ENCODE assay signal across 16 cellular contexts in the genomic region with DNA sequence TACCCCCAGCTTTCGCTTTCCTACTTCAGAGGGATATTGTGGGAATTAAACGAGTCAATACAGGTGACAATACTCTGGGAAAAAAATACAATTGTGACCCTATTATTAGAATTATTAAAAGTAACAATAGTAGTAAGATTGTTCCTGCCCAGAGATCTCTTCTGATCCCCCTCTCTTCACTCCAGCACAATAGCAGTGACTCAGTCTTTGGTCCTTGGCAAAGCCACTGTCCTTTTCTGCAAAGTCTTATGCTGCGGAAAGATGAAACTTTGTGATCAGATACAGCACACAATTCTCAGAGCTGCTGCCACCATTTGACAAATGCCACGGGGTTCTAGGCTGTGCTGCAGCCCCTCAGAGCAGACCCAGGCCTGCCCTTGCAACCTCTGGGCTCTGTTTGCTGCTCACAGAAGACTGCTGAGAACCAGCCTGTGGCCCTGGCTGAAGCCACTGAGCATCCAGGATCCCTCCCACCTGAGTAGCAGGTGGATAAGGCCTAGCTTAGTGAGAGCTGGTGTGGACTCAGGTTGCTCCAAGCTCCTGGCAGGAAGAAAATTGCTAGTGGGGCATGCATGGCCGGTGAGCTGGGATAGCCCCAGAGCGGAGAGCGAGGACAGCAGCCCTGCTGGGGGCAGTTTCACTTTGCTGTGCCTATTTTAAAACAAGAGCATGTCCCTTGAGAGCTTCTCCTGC.
DNase-seq lines count a peak whose midpoint lies in the region; ATAC-seq and TF ChIP-seq lines count a peak whose summit lies in the region.
"Had no signal": no experiment of that assay in that cellular context is flagged by ENCODE, and none has a peak within 500 bp of the region (broad histone marks: within the 10 kb centered on the region; RNA-seq: fewer than 3 reads in every experiment).

No MANE protein-coding gene starts in this region.

- H3K9me3 Mint-ChIP-seq in natural killer cell = no peaks in the 10 kb centered on the region
- H3K9me3 Mint-ChIP-seq: stimulated activated effector memory CD8-positive, alpha-beta T cell treated with anti-CD3 and anti-CD28 coated beads, Interleukin-12 subunit alpha, Interleukin-12 subunit beta, amount 100 ng/mL, for 72 hours had no signal

- no peak overlapping the region for H4K8ac ChIP-seq in IMR-90 (ENCODE audit: low read depth in 2 of 2, low read length in 2 of 2)

- H2BK20ac ChIP-seq in IMR-90 (ENCODE audit: low read depth, low read length) = no peak overlapping the region

- 0 out of 2 replicates have a peak overlapping the region, but pooled peaks have one; percentile 0 for H4K91ac ChIP-seq in IMR-90 (ENCODE audit: insufficient read depth, low read depth, low read length)

- H4K20me1 ChIP-seq in IMR-90 (ENCODE audit: insufficient read depth, low read length) = no peaks in the 10 kb centered on the region

- H3K4me3 ChIP-seq in IMR-90 (ENCODE audit: insufficient read depth, low read depth, low read length) = no peak overlapping the region
- H3K4me3 ChIP-seq in lung = no peak overlapping the region
- no peak overlapping the region for H3K4me3 ChIP-seq in spleen

- no peaks in the 10 kb centered on the region for H3K36me3 Mint-ChIP-seq in natural killer cell
- H3K36me3 Mint-ChIP-seq: stimulated activated effector memory CD8-positive, alpha-beta T cell treated with anti-CD3 and anti-CD28 coated beads, Interleukin-12 subunit alpha, Interleukin-12 subunit beta, amount 100 ng/mL, for 72 hours had no signal

- TF ChIP-seq CTCF in IMR-90 (conservative IDR thresholded peaks at IDR 0.05; ENCODE audit: low read depth, low read length) (no peak), lung (IDR thresholded peaks at IDR 0.05; ENCODE audit: control extremely low read depth, extremely low read depth) (no peak), spleen (IDR thresholded peaks at IDR 0.05 in 8 of 11, conservative IDR thresholded peaks at IDR 0.05 in 3 of 11) (no peak), GM20000 (IDR thresholded peaks at IDR 0.05; ENCODE audit: extremely low read depth, missing control alignments) (no peak), natural killer cell (IDR thresholded peaks at IDR 0.05) (no peak)

- H4K5ac ChIP-seq in IMR-90 (ENCODE audit: low read depth, low read length) = no peak overlapping the region

- H2BK15ac ChIP-seq in IMR-90 (ENCODE audit: low read depth, low read length) = 0 out of 3 replicates have a peak overlapping the region, but pooled peaks have one; percentile 21

- no peak overlapping the region for H3K23ac ChIP-seq in IMR-90 (ENCODE audit: low read depth, low read length)

- in situ Hi-C loops in IMR-90 (cut with MboI; ENCODE audit: low sequenced_read_pairs) = no loop called here

- no peak overlapping the region for H3K56ac ChIP-seq in IMR-90 (ENCODE audit: extremely low read depth, insufficient read depth, low read length)

- no peak overlapping the region for H3K4me2 ChIP-seq in IMR-90 (ENCODE audit: low read depth, low read length)

- ATAC-seq in IMR-90 (ENCODE audit: low read depth) = no peak
- ATAC-seq in lung (ENCODE audit: insufficient read depth, low FRiP score) = no peak
- ATAC-seq in HG03342 (IDR thresholded peaks at IDR 0.05; ENCODE audit: unreplicated experiment) = no peak
- no peak for ATAC-seq in natural killer cell
- ATAC-seq: stimulated activated effector memory CD8-positive, alpha-beta T cell treated with anti-CD3 and anti-CD28 coated beads, Interleukin-12 subunit alpha, Interleukin-12 subunit beta, amount 100 ng/mL, for 72 hours had no signal

- peaks cover 16% of the 10 kb centered on the region for H3K9me1 ChIP-seq in IMR-90 (ENCODE audit: insufficient read depth, low read length)

- H3K27me3 ChIP-seq in IMR-90 (ENCODE audit: control insufficient read depth, insufficient read depth, low read length) (no peaks in the 10 kb centered on the region), lung (ENCODE audit: control insufficient read depth, insufficient read depth) (no peaks in the 10 kb centered on the region), spleen (replicated peaks in 1 of 7) (no peaks in the 10 kb centered on the region)

- peak overlapping the region; percentile 25; the same call in 1 of the 2 replicates for H2BK120ac ChIP-seq in IMR-90 (ENCODE audit: low read depth, low read length)

- H3K9me3 ChIP-seq in IMR-90 (ENCODE audit: control insufficient read depth, insufficient read depth, low read length) (no peaks in the 10 kb centered on the region), lung (ENCODE audit: control insufficient read depth in 2 of 2, insufficient read depth in 1 of 2, low read length in 1 of 2) (no peaks in the 10 kb centered on the region), spleen (no peaks in the 10 kb centered on the region)

- no peak overlapping the region for H3K27ac Mint-ChIP-seq in natural killer cell
- H3K27ac Mint-ChIP-seq: progenitor cell of endocrine pancreas; stimulated activated effector memory CD8-positive, alpha-beta T cell treated with anti-CD3 and anti-CD28 coated beads, Interleukin-12 subunit alpha, Interleukin-12 subunit beta, amount 100 ng/mL, for 72 hours had no signal

- no peak for TF ChIP-seq RAD21 in IMR-90 (IDR thresholded peaks at IDR 0.05; ENCODE audit: low read length)

- intact Hi-C loops in IMR-90 (cut with micrococcal nuclease) = no loop called here
- intact Hi-C loops in spleen (cut with DNase I; ENCODE audit: low total_unique reads) = no loop called here
- intact Hi-C loops in natural killer cell (cut with micrococcal nuclease) = no loop called here

- no peak overlapping the region for H3K4me3 Mint-ChIP-seq in natural killer cell
- H3K4me3 Mint-ChIP-seq: stimulated activated effector memory CD8-positive, alpha-beta T cell treated with anti-CD3 and anti-CD28 coated beads, Interleukin-12 subunit alpha, Interleukin-12 subunit beta, amount 100 ng/mL, for 72 hours had no signal

- peak overlapping the region; percentile 43 for H2AK9ac ChIP-seq in IMR-90 (replicated peaks; ENCODE audit: low read depth, low read length, poor library complexity)

- H3K4me1 Mint-ChIP-seq in natural killer cell = peaks cover 0 to 5% of the 10 kb centered on the region in 2 donors
- H3K4me1 Mint-ChIP-seq: stimulated activated effector memory CD8-positive, alpha-beta T cell treated with anti-CD3 and anti-CD28 coated beads, Interleukin-12 subunit alpha, Interleukin-12 subunit beta, amount 100 ng/mL, for 72 hours had no signal

- no peak overlapping the region for H2BK5ac ChIP-seq in IMR-90 (ENCODE audit: low read depth, low read length, poor library complexity, severe bottlenecking)

- no peak overlapping the region for H3K9ac ChIP-seq in IMR-90 (ENCODE audit: low read depth, low read length)

- H3K27ac ChIP-seq in IMR-90 (ENCODE audit: insufficient read depth, low read length) (no peak overlapping the region), lung (ENCODE audit: low read depth in 1 of 2, low read length in 1 of 2) (peak overlapping the region; percentile 7 to 63), spleen (peak overlapping the region; percentile 60 to 88 (median 75))

- H3K4ac ChIP-seq in IMR-90 (ENCODE audit: low read depth, low read length) = no peak overlapping the region; the same call in 1 of the 2 replicates

- no TSS peak for BruUV-seq in IMR-90 (replicated peaks; lab: Mats Ljungman, UMichigan)

- H3K79me1 ChIP-seq in IMR-90 (ENCODE audit: low read depth in 1 of 2, low read length in 2 of 2) = peaks cover 0 to 8% of the 10 kb centered on the region in 2 experiments; a peak in 2 of 4 replicates

- H3K18ac ChIP-seq in IMR-90 (ENCODE audit: low read depth, low read length) = no peak overlapping the region

- no peaks in the 10 kb centered on the region for H3K36me3 ChIP-seq in IMR-90 (ENCODE audit: control insufficient read depth, insufficient read depth, low read length)
- H3K36me3 ChIP-seq in lung (ENCODE audit: control insufficient read depth in 2 of 2, insufficient read depth in 2 of 2, low read length in 2 of 2) = no peaks in the 10 kb centered on the region
- no peaks in the 10 kb centered on the region for H3K36me3 ChIP-seq in spleen

- POLR2A ChIA-PET in IMR-90 (lab: Charles Lee; ENCODE audit: unreplicated experiment) = no interaction called here

- H3K27me3 Mint-ChIP-seq in natural killer cell (ENCODE audit: low read depth in 2 of 2) = peaks cover 0 to 3% of the 10 kb centered on the region in 2 donors

- dilution Hi-C loops in IMR-90 (cut with HindIII; ENCODE audit: low sequenced_read_pairs, unreplicated experiment) = no loop called here

- WGBS in IMR-90 (ENCODE audit: extremely low coverage in 2 of 2, insufficient read length in 1 of 2), 2 experiments = 100% methylated on average over 1 of the region's 7 CpGs; no CpG with 5 or more reads in 1 of the 2 experiments
- WGBS in lung, 2 donors = 84 to 89% methylated on average over 7 of the region's 7 CpGs
- WGBS in spleen, 5 donors = 73 to 89% (median 82%) methylated on average over 6 to 7 of the region's 7 CpGs

- CTCF ChIA-PET in IMR-90 (lab: Yijun Ruan, JAX) = interaction anchor here (0.5 kb wide), 1 partner anchor 21 kb away, joined by 4 read pairs; no protein-coding TSS in a partner anchor

- no peak overlapping the region for H2AK5ac ChIP-seq in IMR-90 (ENCODE audit: low read depth, low read length)

- TF ChIP-seq POLR2A in IMR-90 (IDR thresholded peaks at IDR 0.05; ENCODE audit: low read depth, low read length) = no peak
- TF ChIP-seq POLR2A in spleen (IDR thresholded peaks at IDR 0.05) = no peak

- peak overlapping the region; percentile 62 for H2AFZ ChIP-seq in IMR-90 (replicated peaks; ENCODE audit: low read length, poor library complexity)

- no peak overlapping the region for H3K14ac ChIP-seq in IMR-90 (replicated peaks; ENCODE audit: low read depth, low read length)

- H3K4me1 ChIP-seq in IMR-90 (ENCODE audit: control insufficient read depth, insufficient read depth, low read length) = peaks cover 11% of the 10 kb centered on the region
- peaks cover 0 to 3% of the 10 kb centered on the region in 2 donors for H3K4me1 ChIP-seq in lung (ENCODE audit: control insufficient read depth in 2 of 2, insufficient read depth in 2 of 2, low read length in 2 of 2)
- peaks cover 0 to 29% (median 11%) of the 10 kb centered on the region in 6 donors for H3K4me1 ChIP-seq in spleen

- no peak for DNase-seq in IMR-90
- peak; percentile 70 for DNase-seq in dermis blood vessel endothelial cell
- DNase-seq in lung (ENCODE audit: low spot score) = no peak
- no peak for DNase-seq in spleen
- DNase-seq in GM20000 (ENCODE audit: low spot score) = no peak
- DNase-seq in natural killer cell = no peak
- DNase-seq in activated effector memory CD4-positive, alpha-beta T cell treated with anti-CD3 and anti-CD28 coated beads, Interleukin-2, amount 50 U/mL, for 16 hours = no peak
- DNase-seq: activated CD4-positive, alpha-beta T cell treated with anti-CD3 and anti-CD28 coated beads for 48 hours; activated CD8-positive, alpha-beta memory T cell treated with anti-CD3 and anti-CD28 coated beads, Interleukin-2, amount 50 U/mL, for 48 hours; activated naive CD4-positive, alpha-beta T cell treated with Interleukin-2 at 50 U/mL for 16 hours; cortex of kidney; erythroblast; Kasumi-1 had no signal

TF ChIP-seq in IMR-90, 13 proteins besides CTCF, POLR2A, EP300 and RAD21:
- TF ChIP-seq RCOR1 (IDR thresholded peaks at IDR 0.05; ENCODE audit: insufficient replicate concordance, low read length) (no peak), CHD1 (IDR thresholded peaks at IDR 0.05; ENCODE audit: low read depth, low read length) (no peak), NFE2L2 (IDR thresholded peaks at IDR 0.05; ENCODE audit: low read depth, low read length) (no peak)
TF ChIP-seq in IMR-90: peak in this region for 0.
